32 cellular contexts compared by ENCODE assay signal in the genomic region with DNA sequence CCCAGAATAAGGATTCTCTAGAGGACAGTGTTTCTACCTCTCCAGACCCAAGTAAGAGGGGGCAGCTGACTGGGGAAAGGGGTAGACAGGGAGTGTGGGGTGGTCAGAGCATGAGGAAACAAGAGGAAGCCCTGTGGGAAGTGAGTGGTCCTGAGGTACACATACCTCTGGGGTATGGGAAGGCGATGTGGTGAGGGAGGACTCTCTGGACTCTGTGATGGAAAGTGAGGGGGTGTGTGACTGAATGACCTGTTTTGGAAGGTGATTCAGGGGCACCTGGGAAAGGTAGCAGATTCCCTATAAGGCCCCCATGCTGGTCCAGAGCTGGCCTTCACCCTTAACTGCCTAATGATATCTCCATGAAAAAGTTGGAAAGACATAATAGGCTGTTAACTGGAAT.
"Had no signal": no experiment of that assay in that cellular context is flagged by ENCODE, and none has a peak within 500 bp of the region (broad histone marks: within the 10 kb centered on the region; RNA-seq: fewer than 3 reads in every experiment).

No MANE protein-coding gene starts in this region.

- H3K4me3 Mint-ChIP-seq: immature natural killer cell; mesothelial cell of epicardium; naive B cell; natural killer cell treated with Interleukin-12 subunit alpha and Interleukin-12 subunit beta and Interleukin-15 and Interleukin-18, amount 100 ng/mL, for 72 hours; neural crest cell; stimulated activated naive CD8-positive, alpha-beta T cell treated with anti-CD3 and anti-CD28 coated beads, Interleukin-15, amount 100 ng/mL, for 72 hours had no signal

- ATAC-seq: esophagus mucosa; gastrocnemius medialis; heart right ventricle; left colon; left ventricle myocardium superior; lower lobe of right lung; mucosa of descending colon; natural killer cell treated with Interleukin-12 subunit alpha and Interleukin-12 subunit beta and Interleukin-15 and Interleukin-18, amount 100 ng/mL, for 72 hours; stimulated activated naive CD8-positive, alpha-beta T cell treated with anti-CD3 and anti-CD28 coated beads, Interleukin-15, amount 100 ng/mL, for 72 hours; upper lobe of right lung had no signal

- H3K4me1 ChIP-seq: lower lobe of right lung, prostate gland, transverse colon, upper lobe of right lung, uterus had no signal

- H3K27me3 ChIP-seq: gastrocnemius medialis, heart right ventricle, right atrium auricular region, sigmoid colon, suprapubic skin, transverse colon, upper lobe of right lung, uterus had no signal

- H3K4me1 Mint-ChIP-seq: immature natural killer cell, mesothelial cell of epicardium, neural crest cell had no signal

- H3K4me3 ChIP-seq: gastrocnemius medialis, heart right ventricle, lower lobe of right lung, mucosa of descending colon, prostate gland, right atrium auricular region, sigmoid colon, suprapubic skin, transverse colon, upper lobe of right lung, uterus had no signal

- H3K9me3 ChIP-seq: gastrocnemius medialis, heart right ventricle, lower lobe of right lung, mucosa of descending colon, prostate gland, right atrium auricular region, sigmoid colon, suprapubic skin, transverse colon, upper lobe of right lung, uterus had no signal

- DNase-seq: cerebellar nuclear complex; cortex of kidney; effector CD4-positive, alpha-beta T cell; foreskin fibroblast; gastrocnemius medialis; heart right ventricle; hippocampal formation; immature natural killer cell; islet precursor cell; kidney glomerular epithelial cell; left colon; left ventricle myocardium superior; lower lobe of right lung; mucosa of descending colon; naive B cell; nucleus accumbens; sigmoid colon; stimulated activated CD4-positive, alpha-beta T cell treated with anti-CD3 and anti-CD28 coated beads, Interleukin-2, amount 100 ng/mL, for 24 hours; stimulated activated CD4-positive, alpha-beta T cell treated with anti-CD3 and anti-CD28 coated beads, Interleukin-4, amount 100 ng/mL, for 24 hours; stimulated activated naive CD4-positive, alpha-beta T cell; stimulated activated naive CD8-positive, alpha-beta T cell treated with anti-CD3 and anti-CD28 coated beads, Interleukin-15, amount 100 ng/mL, for 72 hours; transverse colon; upper lobe of right lung; uterus had no signal

- H3K27ac Mint-ChIP-seq: mesothelial cell of epicardium; natural killer cell treated with Interleukin-12 subunit alpha and Interleukin-12 subunit beta and Interleukin-15 and Interleukin-18, amount 100 ng/mL, for 72 hours had no signal

- H3K27ac ChIP-seq: epithelial cell of prostate, gastrocnemius medialis, heart right ventricle, lower lobe of right lung, prostate gland, right atrium auricular region, sigmoid colon, suprapubic skin, transverse colon, upper lobe of right lung, uterus had no signal

- H3K9me3 Mint-ChIP-seq: immature natural killer cell; mesothelial cell of epicardium; naive B cell; natural killer cell treated with Interleukin-12 subunit alpha and Interleukin-12 subunit beta and Interleukin-15 and Interleukin-18, amount 100 ng/mL, for 72 hours; neural crest cell; stimulated activated naive CD8-positive, alpha-beta T cell treated with anti-CD3 and anti-CD28 coated beads, Interleukin-15, amount 100 ng/mL, for 72 hours had no signal

- H3K36me3 ChIP-seq: prostate gland, uterus had no signal

- H3K27me3 Mint-ChIP-seq: naive B cell; natural killer cell treated with Interleukin-12 subunit alpha and Interleukin-12 subunit beta and Interleukin-15 and Interleukin-18, amount 100 ng/mL, for 72 hours; stimulated activated naive CD8-positive, alpha-beta T cell treated with anti-CD3 and anti-CD28 coated beads, Interleukin-15, amount 100 ng/mL, for 72 hours had no signal
